In the genomic region with DNA sequence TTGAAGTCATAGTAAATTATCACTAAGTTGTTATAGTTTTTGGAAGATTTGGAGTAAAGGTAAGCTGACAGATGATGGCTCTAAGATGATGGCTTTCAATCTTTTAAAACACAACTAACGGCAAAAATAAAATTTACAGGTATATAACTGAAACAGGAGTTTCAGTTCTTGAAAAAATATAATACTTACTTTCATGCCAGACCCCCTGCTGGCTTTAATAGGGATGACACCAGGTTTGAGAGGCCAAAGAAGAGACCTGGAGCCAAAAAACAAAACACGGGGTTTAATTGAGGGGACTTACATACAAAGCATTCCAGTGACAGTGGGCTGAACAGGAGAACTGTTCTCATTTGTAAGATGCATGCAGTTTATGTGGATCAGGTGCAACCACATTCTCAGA, we compare ENCODE assay signal across 15 cellular contexts.
DNase-seq lines count a peak whose midpoint lies in the region; ATAC-seq and TF ChIP-seq lines count a peak whose summit lies in the region.
"Had no signal": no experiment of that assay in that cellular context is flagged by ENCODE, and none has a peak within 500 bp of the region (broad histone marks: within the 10 kb centered on the region; RNA-seq: fewer than 3 reads in every experiment).

No MANE protein-coding gene starts in this region.

- H3K79me2 ChIP-seq in PC-3 (ENCODE audit: low read length), result no peaks in the 10 kb centered on the region

- H3K36me3 ChIP-seq in PC-3 (ENCODE audit: low read depth, low read length), result no peaks in the 10 kb centered on the region
- H3K36me3 ChIP-seq in thyroid gland, result no peaks in the 10 kb centered on the region
- H3K36me3 ChIP-seq in Caco-2 (ENCODE audit: control insufficient read depth, insufficient read depth, low read length), result no peaks in the 10 kb centered on the region
- H3K36me3 ChIP-seq: HAP-1, ovary had no signal

- no peaks in the 10 kb centered on the region for H3K9me3 ChIP-seq in PC-3 (ENCODE audit: low read length)
- H3K9me3 ChIP-seq in thyroid gland, result no peaks in the 10 kb centered on the region
- no peaks in the 10 kb centered on the region for H3K9me3 ChIP-seq in Caco-2
- H3K9me3 ChIP-seq: HAP-1, ovary had no signal

- no peaks in the 10 kb centered on the region for H3K9me3 Mint-ChIP-seq in Caco-2 (ENCODE audit: unreplicated experiment)
- H3K9me3 Mint-ChIP-seq: activated CD8-positive, alpha-beta T cell treated with anti-CD3 and anti-CD28 coated beads for 36 hours; CD4-positive, alpha-beta T cell had no signal

- DNase-seq in GM12864 (ENCODE audit: low read depth), result no peak
- peak; percentile 1 for DNase-seq in PC-3
- DNase-seq in left lobe of liver (ENCODE audit: low spot score), result no peak
- DNase-seq in thyroid gland, result no peak
- DNase-seq in Caco-2, result no peak
- DNase-seq: activated CD8-positive, alpha-beta T cell treated with anti-CD3 and anti-CD28 coated beads for 36 hours; CD4-positive, alpha-beta T cell; kidney; NCI-H2171 treated with DMSO at 0.1 percent for 48 hours; ovary; stimulated activated CD4-positive, alpha-beta T cell treated with anti-CD3 and anti-CD28 coated beads, Interleukin-4, amount 100 ng/mL, for 4 hours had no signal

- no peak overlapping the region for H3K4me2 ChIP-seq in PC-3 (ENCODE audit: low read length)

- POLR2A ChIA-PET in PC-3 (lab: Charles Lee; ENCODE audit: unreplicated experiment), result no interaction called here
- POLR2A ChIA-PET in Caco-2 (lab: Charles Lee), result no interaction called here

- H3K36me3 Mint-ChIP-seq in Caco-2 (ENCODE audit: insufficient read depth, unreplicated experiment), result no peaks in the 10 kb centered on the region

- CTCF ChIA-PET in PC-3 (lab: Charles Lee), result no interaction called here
- CTCF ChIA-PET in Caco-2 (lab: Charles Lee), result no interaction called here

- H3K9me2 ChIP-seq in PC-3 (replicated peaks; ENCODE audit: low read length), result no peaks in the 10 kb centered on the region

- H2AFZ ChIP-seq in PC-3 (ENCODE audit: low read length), result no peak overlapping the region

- no peak overlapping the region for H3K27ac Mint-ChIP-seq in Caco-2 (ENCODE audit: unreplicated experiment)
- H3K27ac Mint-ChIP-seq: activated CD8-positive, alpha-beta T cell treated with anti-CD3 and anti-CD28 coated beads for 36 hours; CD4-positive, alpha-beta T cell had no signal

- H3F3A ChIP-seq in PC-3 (ENCODE audit: low read length, unreplicated experiment), result no peaks in the 10 kb centered on the region

- H4K20me1 ChIP-seq in PC-3 (ENCODE audit: low read length), result no peaks in the 10 kb centered on the region

- BruUV-seq in PC-3 (replicated peaks; lab: Mats Ljungman, UMichigan), result no TSS peak
- BruUV-seq in Caco-2 (replicated peaks; lab: Mats Ljungman, UMichigan), result no TSS peak

- TF ChIP-seq POLR2A in thyroid gland (IDR thresholded peaks at IDR 0.05), result no peak

- no peaks in the 10 kb centered on the region for H3K27me3 Mint-ChIP-seq in Caco-2 (ENCODE audit: insufficient read depth, unreplicated experiment)

- ATAC-seq in HG02759 (IDR thresholded peaks at IDR 0.05; ENCODE audit: unreplicated experiment) (peak; percentile 43), PC-3 (no peak), left lobe of liver (peak; percentile 53), HG03521 (IDR thresholded peaks at IDR 0.05; ENCODE audit: unreplicated experiment) (no peak), esophagus mucosa (no peak)
- ATAC-seq: activated CD8-positive, alpha-beta T cell treated with anti-CD3 and anti-CD28 coated beads for 36 hours had no signal

- H3K4me1 Mint-ChIP-seq in Caco-2 (ENCODE audit: low read depth, unreplicated experiment), result no peaks in the 10 kb centered on the region

- TF ChIP-seq CTCF in GM12864 (IDR thresholded peaks at IDR 0.05; ENCODE audit: low read depth, low read length, missing control alignments), result peak; percentile 49
- TF ChIP-seq CTCF in PC-3 (conservative IDR thresholded peaks at IDR 0.05; ENCODE audit: low read depth, low read length), result no peak; the same call in 1 of the 2 replicates
- TF ChIP-seq CTCF in thyroid gland (IDR thresholded peaks at IDR 0.05), result peak in 2 of 6 experiments; percentile 12 to 39
- TF ChIP-seq CTCF in Caco-2 (IDR thresholded peaks at IDR 0.05; ENCODE audit: insufficient read depth in 1 of 2, low read depth in 1 of 2, low read length in 1 of 2, severe bottlenecking in 1 of 2, unreplicated experiment in 1 of 2), result no peak

- 71 to 75% methylated on average over 2 of the region's 2 CpGs for WGBS in thyroid gland, 2 donors

- intact Hi-C loops in PC-3 (cut with micrococcal nuclease) (no loop called here), thyroid gland (cut with DNase I) (no loop called here), Caco-2 (cut with micrococcal nuclease; ENCODE audit: unreplicated experiment) (no loop called here)

- H3K4me1 ChIP-seq in PC-3 (ENCODE audit: insufficient read depth, low read length) (no peaks in the 10 kb centered on the region), thyroid gland (peaks cover 4 to 10% of the 10 kb centered on the region in 2 donors), Caco-2 (no peaks in the 10 kb centered on the region)
- H3K4me1 ChIP-seq: HAP-1 had no signal

- H3K4me3 ChIP-seq in GM12864 (ENCODE audit: low read depth, low read length), result no peak overlapping the region
- no peak overlapping the region for H3K4me3 ChIP-seq in PC-3 (ENCODE audit: low read length)
- no peak overlapping the region for H3K4me3 ChIP-seq in thyroid gland (replicated peaks in 1 of 3)
- H3K4me3 ChIP-seq in Caco-2 (ENCODE audit: low read depth, low read length), result no peak overlapping the region
- H3K4me3 ChIP-seq: HAP-1, ovary had no signal

- H3K9ac ChIP-seq in PC-3 (ENCODE audit: low read length), result no peak overlapping the region

- H3K27ac ChIP-seq in PC-3 (ENCODE audit: low read length) (no peak overlapping the region), thyroid gland (no peak overlapping the region)
- H3K27ac ChIP-seq: ovary had no signal

- H3K27me3 ChIP-seq in PC-3 (ENCODE audit: low read length), result no peaks in the 10 kb centered on the region
- H3K27me3 ChIP-seq in thyroid gland, result no peaks in the 10 kb centered on the region
- H3K27me3 ChIP-seq in Caco-2 (replicated peaks; ENCODE audit: control insufficient read depth, insufficient read depth, low read length), result no peaks in the 10 kb centered on the region
- H3K27me3 ChIP-seq: ovary had no signal

- no peak overlapping the region for H3K4me3 Mint-ChIP-seq in Caco-2 (ENCODE audit: unreplicated experiment)
- H3K4me3 Mint-ChIP-seq: activated CD8-positive, alpha-beta T cell treated with anti-CD3 and anti-CD28 coated beads for 36 hours; CD4-positive, alpha-beta T cell had no signal

Comparison
In these comparisons a context has a peak if more than half of its experiments do, and no peak if none do; other contexts are left out.
1. ATAC-seq: peak in HG02759 (single experiment) and left lobe of liver (single experiment); none in PC-3 (single experiment), HG03521 (single experiment) and esophagus mucosa (single experiment).